Comparison of ENCODE assay signal across 25 cellular contexts in the genomic region with DNA sequence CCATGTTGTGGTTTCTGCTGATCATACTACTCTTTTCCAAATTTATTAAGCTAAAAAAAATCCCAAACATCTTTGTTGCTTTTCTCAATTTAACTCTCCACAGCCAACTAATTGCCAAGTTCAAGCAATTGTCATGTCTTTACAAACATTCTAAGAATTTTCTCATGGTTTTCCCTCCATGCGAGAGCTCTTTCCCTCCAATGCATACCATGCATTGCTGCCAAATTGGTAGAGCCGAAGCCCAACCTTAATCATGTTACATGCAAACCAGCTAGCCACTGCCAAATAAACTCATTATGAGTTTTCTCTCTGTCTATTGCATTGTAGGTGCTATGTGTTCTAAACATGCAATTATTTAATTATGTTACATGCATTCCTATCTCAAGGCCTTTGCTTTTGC.
"Had no signal": no experiment of that assay in that cellular context is flagged by ENCODE, and none has a peak within 500 bp of the region (broad histone marks: within the 10 kb centered on the region; RNA-seq: fewer than 3 reads in every experiment).

No MANE protein-coding gene starts in this region.

- H3K9me3 Mint-ChIP-seq: naive thymus-derived CD4-positive, alpha-beta T cell; natural killer cell treated with Interleukin-12 subunit alpha and Interleukin-12 subunit beta and Interleukin-15 and Interleukin-18, amount 100 ng/mL, for 72 hours; stimulated activated effector memory CD8-positive, alpha-beta T cell treated with anti-CD3 and anti-CD28 coated beads, Interleukin-12 subunit alpha, Interleukin-12 subunit beta, amount 100 ng/mL, for 72 hours; stimulated activated naive CD8-positive, alpha-beta T cell treated with anti-CD3 and anti-CD28 coated beads, Interleukin-15, Interleukin-2, amounts not matched to agents 100 ng/mL and 50 ng/mL, for 24 hours had no signal

- H3K9me3 ChIP-seq: left ventricle myocardium inferior, mucosa of descending colon, ovary, prostate gland, spleen, suprapubic skin, thoracic aorta, tibial artery, upper lobe of right lung, uterus had no signal

- H3K36me3 Mint-ChIP-seq: naive thymus-derived CD4-positive, alpha-beta T cell; natural killer cell treated with Interleukin-12 subunit alpha and Interleukin-12 subunit beta and Interleukin-15 and Interleukin-18, amount 100 ng/mL, for 72 hours; stimulated activated effector memory CD8-positive, alpha-beta T cell treated with anti-CD3 and anti-CD28 coated beads, Interleukin-12 subunit alpha, Interleukin-12 subunit beta, amount 100 ng/mL, for 72 hours had no signal

- H3K4me1 ChIP-seq: left ventricle myocardium inferior, prostate gland, spleen, suprapubic skin, tibial artery, upper lobe of right lung, uterus had no signal

- H3K36me3 ChIP-seq: left ventricle myocardium inferior, ovary, prostate gland, spleen, suprapubic skin, thoracic aorta, tibial artery, upper lobe of right lung, uterus had no signal

- H3K4me1 Mint-ChIP-seq: stimulated activated effector memory CD8-positive, alpha-beta T cell treated with anti-CD3 and anti-CD28 coated beads, Interleukin-12 subunit alpha, Interleukin-12 subunit beta, amount 100 ng/mL, for 72 hours had no signal

- H3K4me3 ChIP-seq: left ventricle myocardium inferior, lung, mucosa of descending colon, ovary, prostate gland, spleen, suprapubic skin, thoracic aorta, tibial artery, upper lobe of right lung, uterus had no signal

- H3K4me3 Mint-ChIP-seq: naive thymus-derived CD4-positive, alpha-beta T cell; natural killer cell treated with Interleukin-12 subunit alpha and Interleukin-12 subunit beta and Interleukin-15 and Interleukin-18, amount 100 ng/mL, for 72 hours; stimulated activated effector memory CD8-positive, alpha-beta T cell treated with anti-CD3 and anti-CD28 coated beads, Interleukin-12 subunit alpha, Interleukin-12 subunit beta, amount 100 ng/mL, for 72 hours; stimulated activated naive CD8-positive, alpha-beta T cell treated with anti-CD3 and anti-CD28 coated beads, Interleukin-15, Interleukin-2, amounts not matched to agents 100 ng/mL and 50 ng/mL, for 24 hours had no signal

- H3K27ac ChIP-seq: left ventricle myocardium inferior, ovary, prostate gland, spleen, suprapubic skin, thoracic aorta, tibial artery, upper lobe of right lung, uterus had no signal

- ATAC-seq: mucosa of descending colon; naive thymus-derived CD4-positive, alpha-beta T cell; natural killer cell treated with Interleukin-12 subunit alpha and Interleukin-12 subunit beta and Interleukin-15 and Interleukin-18, amount 100 ng/mL, for 72 hours; right cardiac atrium; sciatic nerve; stimulated activated effector memory CD8-positive, alpha-beta T cell treated with anti-CD3 and anti-CD28 coated beads, Interleukin-12 subunit alpha, Interleukin-12 subunit beta, amount 100 ng/mL, for 72 hours; upper lobe of right lung had no signal

- H3K27ac Mint-ChIP-seq: naive thymus-derived CD4-positive, alpha-beta T cell; natural killer cell treated with Interleukin-12 subunit alpha and Interleukin-12 subunit beta and Interleukin-15 and Interleukin-18, amount 100 ng/mL, for 72 hours; stimulated activated effector memory CD8-positive, alpha-beta T cell treated with anti-CD3 and anti-CD28 coated beads, Interleukin-12 subunit alpha, Interleukin-12 subunit beta, amount 100 ng/mL, for 72 hours; stimulated activated naive CD8-positive, alpha-beta T cell treated with anti-CD3 and anti-CD28 coated beads, Interleukin-15, Interleukin-2, amounts not matched to agents 100 ng/mL and 50 ng/mL, for 24 hours had no signal

- DNase-seq: hypothalamus; islet precursor cell; left ventricle myocardium inferior; midbrain; mucosa of descending colon; naive thymus-derived CD4-positive, alpha-beta T cell; ovary; retina; right cardiac atrium; small intestine; spleen; stimulated activated CD4-positive, alpha-beta T cell treated with anti-CD3 and anti-CD28 coated beads, Interleukin-4, amount 100 ng/mL, for 24 hours; stimulated activated naive CD4-positive, alpha-beta T cell; tibial artery; trophoblast cell; upper lobe of right lung; uterus had no signal

- H3K27me3 ChIP-seq: ovary, suprapubic skin, tibial artery, upper lobe of right lung, uterus had no signal
